In genomic region chr6:149927025-149927424, GRCh38 we compare ENCODE assay signal across 16 cellular contexts. TPM values are rescaled to one million over a fixed set of nuclear protein-coding genes. Genes with fewer than 3 reads are reported as not detected.
"Had no signal": no experiment of that assay in that cellular context is flagged by ENCODE, and none has a peak within 500 bp of the region (broad histone marks: within the 10 kb centered on the region; RNA-seq: fewer than 3 reads in every experiment).

No MANE protein-coding gene starts in this region.

RNA-seq across cellular contexts. Expression of gene RAET1G, which starts 4.1 kb away (rescaled TPM):
- total RNA-seq: naive thymus-derived CD4-positive, alpha-beta T cell; naive thymus-derived CD8-positive, alpha-beta T cell; neural crest cell; occipital lobe; progenitor cell of endocrine pancreas; right lobe of liver; skeletal muscle tissue had no signal
- polyA plus RNA-seq: naive thymus-derived CD4-positive, alpha-beta T cell; naive thymus-derived CD8-positive, alpha-beta T cell; neural cell had no signal

RNA-seq across cellular contexts. Expression of gene ULBP2, which starts 14.8 kb away (rescaled TPM):
- total RNA-seq: naive thymus-derived CD8-positive, alpha-beta T cell; progenitor cell of endocrine pancreas; skeletal muscle tissue; spleen had no signal

RNA-seq across cellular contexts. Expression of gene RAET1E, which starts 29.1 kb away (rescaled TPM):
- total RNA-seq: naive thymus-derived CD4-positive, alpha-beta T cell; naive thymus-derived CD8-positive, alpha-beta T cell; natural killer cell; natural killer cell treated with Interleukin-12 subunit alpha and Interleukin-12 subunit beta and Interleukin-15 and Interleukin-18, amount 100 ng/mL, for 72 hours; neural crest cell; occipital lobe; osteocyte; progenitor cell of endocrine pancreas; renal cortical epithelial cell; right lobe of liver; smooth muscle cell had no signal
- polyA plus RNA-seq: naive thymus-derived CD4-positive, alpha-beta T cell; naive thymus-derived CD8-positive, alpha-beta T cell; neural cell; pancreas; smooth muscle cell had no signal

RNA-seq across cellular contexts. Expression of gene ULBP1, which starts 36.7 kb away (rescaled TPM):
- total RNA-seq: sciatic nerve, skeletal muscle tissue had no signal
- polyA plus RNA-seq: naive thymus-derived CD4-positive, alpha-beta T cell; naive thymus-derived CD8-positive, alpha-beta T cell had no signal
